Comparison of ENCODE assay signal across 21 cellular contexts in genomic region chr6:15269619-15270018, GRCh38. TPM values are rescaled to one million over a fixed set of nuclear protein-coding genes. Genes with fewer than 3 reads are reported as not detected.
A peak's percentile ranks its signal among the peaks of the same experiment; 100 is the strongest.
DNase-seq lines count a peak whose midpoint lies in the region; ATAC-seq and TF ChIP-seq lines count a peak whose summit lies in the region.
"Had no signal": no experiment of that assay in that cellular context is flagged by ENCODE, and none has a peak within 500 bp of the region (broad histone marks: within the 10 kb centered on the region; RNA-seq: fewer than 3 reads in every experiment).

No MANE protein-coding gene starts in this region.

- TF ChIP-seq POLR2A in prostate gland (IDR thresholded peaks at IDR 0.05): no peak

- H3K4me1 Mint-ChIP-seq in stimulated activated naive CD8-positive, alpha-beta T cell treated with anti-CD3 and anti-CD28 coated beads, Interleukin-15, amount 100 ng/mL, for 72 hours: peaks cover 98% of the 10 kb centered on the region
- peaks cover 100% of the 10 kb centered on the region for H3K4me1 Mint-ChIP-seq in WTC11
- peaks cover 65% of the 10 kb centered on the region for H3K4me1 Mint-ChIP-seq in nephron

- H3K4me3 ChIP-seq in prostate gland: no peak overlapping the region
- H3K4me3 ChIP-seq: MG63, Peyer's patch had no signal

- H3K36me3 ChIP-seq in prostate gland: no peaks in the 10 kb centered on the region
- H3K36me3 ChIP-seq: MG63, Peyer's patch had no signal

- H3K4me1 ChIP-seq in prostate gland (replicated peaks): peaks cover 10% of the 10 kb centered on the region

- H3K27me3 Mint-ChIP-seq in stimulated activated naive CD8-positive, alpha-beta T cell treated with anti-CD3 and anti-CD28 coated beads, Interleukin-15, amount 100 ng/mL, for 72 hours: no peaks in the 10 kb centered on the region
- H3K27me3 Mint-ChIP-seq in WTC11 (ENCODE audit: low read depth) (no peaks in the 10 kb centered on the region), nephron (ENCODE audit: low read depth) (no peaks in the 10 kb centered on the region)
- H3K27me3 Mint-ChIP-seq: activated CD4-positive, alpha-beta memory T cell treated with anti-CD3 and anti-CD28 coated beads for 36 hours had no signal

- H3K27ac ChIP-seq in prostate gland: no peak overlapping the region

- H3K27ac Mint-ChIP-seq in stimulated activated naive CD8-positive, alpha-beta T cell treated with anti-CD3 and anti-CD28 coated beads, Interleukin-15, amount 100 ng/mL, for 72 hours: no peak overlapping the region
- H3K27ac Mint-ChIP-seq in WTC11: peak overlapping the region; percentile 92
- H3K27ac Mint-ChIP-seq in nephron: peak overlapping the region in 2 of 3 experiments; percentile 53 to 72

- CTCF ChIA-PET in WTC11 (lab: Charles Lee): no interaction called here

- ATAC-seq in stimulated activated naive CD8-positive, alpha-beta T cell treated with anti-CD3 and anti-CD28 coated beads, Interleukin-15, amount 100 ng/mL, for 72 hours: peak; percentile 57
- ATAC-seq in stimulated activated naive CD8-positive, alpha-beta T cell treated with anti-CD3 and anti-CD28 coated beads, Interleukin-15, Interleukin-2, amounts not matched to agents 100 U/mL and 50 U/mL, for 24 hours: no peak
- ATAC-seq in WTC11: no peak

- no peaks in the 10 kb centered on the region for H3K27me3 ChIP-seq in prostate gland (replicated peaks; ENCODE audit: insufficient read depth)
- H3K27me3 ChIP-seq: MG63, Peyer's patch had no signal

- H3K4me3 Mint-ChIP-seq in stimulated activated naive CD8-positive, alpha-beta T cell treated with anti-CD3 and anti-CD28 coated beads, Interleukin-15, amount 100 ng/mL, for 72 hours: no peak overlapping the region
- H3K4me3 Mint-ChIP-seq in WTC11 (peak overlapping the region; percentile 56), nephron (no peak overlapping the region)
- H3K4me3 Mint-ChIP-seq: activated CD4-positive, alpha-beta memory T cell treated with anti-CD3 and anti-CD28 coated beads for 36 hours had no signal

- TF ChIP-seq CTCF in WTC11 (IDR thresholded peaks at IDR 0.05) (no peak), nephron (IDR thresholded peaks at IDR 0.05; ENCODE audit: unreplicated experiment in 3 of 3) (no peak), prostate gland (IDR thresholded peaks at IDR 0.05) (no peak)

- H3K9me3 ChIP-seq in prostate gland: no peaks in the 10 kb centered on the region
- H3K9me3 ChIP-seq: MG63, Peyer's patch had no signal

- 94% methylated on average over 1 of the region's 1 CpG for WGBS in prostate gland

- H3K36me3 Mint-ChIP-seq in WTC11 (peaks cover 21% of the 10 kb centered on the region), nephron (ENCODE audit: low read depth) (peaks cover 12% of the 10 kb centered on the region)

- H3K9me3 Mint-ChIP-seq in stimulated activated naive CD8-positive, alpha-beta T cell treated with anti-CD3 and anti-CD28 coated beads, Interleukin-15, amount 100 ng/mL, for 72 hours: no peaks in the 10 kb centered on the region
- H3K9me3 Mint-ChIP-seq in WTC11: no peaks in the 10 kb centered on the region
- H3K9me3 Mint-ChIP-seq in nephron: no peaks in the 10 kb centered on the region
- H3K9me3 Mint-ChIP-seq: activated CD4-positive, alpha-beta memory T cell treated with anti-CD3 and anti-CD28 coated beads for 36 hours had no signal

- intact Hi-C loops in prostate gland (cut with DNase I): no loop called here
- intact Hi-C loops in head of caudate nucleus (cut with DNase I): no loop called here

- no peak for DNase-seq in stimulated activated naive CD8-positive, alpha-beta T cell treated with anti-CD3 and anti-CD28 coated beads, Interleukin-15, amount 100 ng/mL, for 72 hours
- DNase-seq in stimulated activated naive CD8-positive, alpha-beta T cell treated with anti-CD3 and anti-CD28 coated beads, Interleukin-15, Interleukin-2, amounts not matched to agents 100 U/mL and 50 U/mL, for 24 hours: no peak
- DNase-seq in WTC11 (ENCODE audit: low spot score) (no peak), NOMO-1 treated with dmso at 0.1 percent for 144 hours (lab: John Stamatoyannopoulos, UW; ENCODE audit: unreplicated experiment) (no peak), prostate gland (ENCODE audit: low spot score) (no peak), head of caudate nucleus (no peak)
- DNase-seq: activated CD4-positive, alpha-beta memory T cell treated with anti-CD3 and anti-CD28 coated beads for 36 hours; activated CD8-positive, alpha-beta memory T cell treated with anti-CD3 and anti-CD28 coated beads, Interleukin-2, amount 50 U/mL, for 4 hours; activated gamma-delta T cell treated with Interleukin-2 at 50 U/mL for 16 hours; EL; H7; hippocampal formation; KG1; MG63; NCI-H1105 treated with DMSO at 0.1 percent for 48 hours; NCI-H2029 treated with DMSO at 0.1 percent for 48 hours; NCI-H526 treated with DMSO at 0.1 percent for 48 hours; Peyer's patch; SHP77 treated with DMSO at 0.1 percent for 48 hours; trophoblast cell had no signal

- POLR2A ChIA-PET in WTC11 (lab: Charles Lee): interaction anchor here (0.6 to 1.1 kb wide), 3 partner anchors 15 to 74 kb away, joined by 3 to 4 read pairs (median 3); no protein-coding TSS in a partner anchor

TF ChIP-seq in WTC11, 78 proteins besides CTCF, POLR2A, EP300 and RAD21 (continues in another document):
- TF ChIP-seq ZNF532 (CRISPR knock-in tag; IDR thresholded peaks at IDR 0.05; ENCODE audit: borderline replicate concordance): no peak
- TF ChIP-seq ZNF423 (CRISPR knock-in tag; IDR thresholded peaks at IDR 0.05): no peak
- TF ChIP-seq E2F4 (CRISPR knock-in tag; IDR thresholded peaks at IDR 0.05; ENCODE audit: borderline replicate concordance, low read depth): no peak
- no peak for TF ChIP-seq TP53 (CRISPR knock-in tag; IDR thresholded peaks at IDR 0.05)
- TF ChIP-seq CBFB (CRISPR knock-in tag; IDR thresholded peaks at IDR 0.05; ENCODE audit: low read depth): no peak
- no peak for TF ChIP-seq NFATC4 (CRISPR knock-in tag; IDR thresholded peaks at IDR 0.05)
- TF ChIP-seq MAX (CRISPR knock-in tag; IDR thresholded peaks at IDR 0.05): no peak
- TF ChIP-seq NR3C1 (CRISPR knock-in tag; conservative IDR thresholded peaks at IDR 0.05; ENCODE audit: low read depth): no peak
- TF ChIP-seq ZBTB43 (CRISPR knock-in tag; IDR thresholded peaks at IDR 0.05): no peak
- TF ChIP-seq ZNF121 (CRISPR knock-in tag; IDR thresholded peaks at IDR 0.05): no peak
- no peak for TF ChIP-seq ZNF138 (CRISPR knock-in tag; conservative IDR thresholded peaks at IDR 0.05)
- no peak for TF ChIP-seq ESRRA (CRISPR knock-in tag; IDR thresholded peaks at IDR 0.05; ENCODE audit: borderline replicate concordance)
- TF ChIP-seq CREB1 (CRISPR knock-in tag; IDR thresholded peaks at IDR 0.05): no peak

RNA-seq across cellular contexts. Expression of gene JARID2, which starts 23.8 kb away (rescaled TPM):
- total RNA-seq in WTC11 (2021): 166 to 180 TPM (median 167 TPM) in 3 replicates
- 10 to 100 TPM in 1 of 2 donors, 1 to 10 TPM in 1; 7.7 to 35.4 TPM for total RNA-seq in prostate gland

Comparison
In these comparisons a context has a peak if more than half of its experiments do, and no peak if none do; other contexts are left out.
1. H3K27ac Mint-ChIP-seq: peak in WTC11 (single experiment) and nephron (2 of 3); none in stimulated activated naive CD8-positive, alpha-beta T cell treated with anti-CD3 and anti-CD28 coated beads, Interleukin-15, amount 100 ng/mL, for 72 hours (0 of 2).